ENCODE assay signal across 9 cellular contexts in the genomic region with DNA sequence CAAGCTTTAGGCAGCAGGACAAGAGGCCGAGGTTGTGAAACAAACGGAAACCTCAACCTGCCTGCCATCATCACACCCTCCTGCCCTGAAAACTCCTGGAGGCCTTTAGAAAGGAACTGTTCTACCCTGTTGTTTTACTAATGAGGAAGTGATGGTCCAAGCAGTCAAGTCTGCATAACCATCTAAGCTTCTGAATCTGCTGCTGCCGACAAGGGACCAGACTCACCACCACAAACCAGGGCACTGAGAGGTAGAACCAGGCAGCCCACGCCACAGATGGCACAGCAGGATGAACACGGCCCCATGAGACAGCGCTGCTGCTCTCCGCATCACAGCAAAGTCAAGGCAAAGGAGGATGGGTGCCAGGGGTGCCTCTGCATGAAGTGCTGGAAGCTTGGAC.
A peak's percentile ranks its signal among the peaks of the same experiment; 100 is the strongest.
DNase-seq lines count a peak whose midpoint lies in the region; ATAC-seq and TF ChIP-seq lines count a peak whose summit lies in the region.
"Had no signal": no experiment of that assay in that cellular context is flagged by ENCODE, and none has a peak within 500 bp of the region (broad histone marks: within the 10 kb centered on the region; RNA-seq: fewer than 3 reads in every experiment).

No MANE protein-coding gene starts in this region.

- H3K4me3 ChIP-seq in effector memory CD4-positive, alpha-beta T cell (ENCODE audit: insufficient read depth, low read depth, low read length, poor library complexity, severe bottlenecking) = no peak overlapping the region
- no peak overlapping the region for H3K4me3 ChIP-seq in heart left ventricle
- no peak overlapping the region for H3K4me3 ChIP-seq in osteoblast (ENCODE audit: insufficient read depth, low read length)
- H3K4me3 ChIP-seq: skin epidermis had no signal

- H3K27ac ChIP-seq in effector memory CD4-positive, alpha-beta T cell (ENCODE audit: insufficient read depth, low read length, poor library complexity, severe bottlenecking) = peak overlapping the region; percentile 61
- H3K27ac ChIP-seq in heart left ventricle (peak overlapping the region in 1 of 12 donors; percentile 51), osteoblast (ENCODE audit: low read depth, low read length) (no peak overlapping the region)

- H3K36me3 ChIP-seq in effector memory CD4-positive, alpha-beta T cell (ENCODE audit: control insufficient read depth, insufficient read depth, low read length) = peaks cover 26% of the 10 kb centered on the region
- peaks cover 0 to 42% (median 0%) of the 10 kb centered on the region in 9 donors for H3K36me3 ChIP-seq in heart left ventricle
- H3K36me3 ChIP-seq in osteoblast (ENCODE audit: insufficient read depth, low read length) = no peaks in the 10 kb centered on the region

- no peak for DNase-seq in effector memory CD4-positive, alpha-beta T cell
- DNase-seq in NCI-H526 (lab: John Stamatoyannopoulos, UW) (no peak), heart left ventricle (no peak), osteoblast (ENCODE audit: insufficient read length, low spot score, missing footprints) (no peak)
- DNase-seq in stimulated activated CD4-positive, alpha-beta T cell treated with anti-CD3 and anti-CD28 coated beads, Interleukin-4, amount 100 ng/mL, for 1 hour = no peak

- TF ChIP-seq CTCF in heart left ventricle (IDR thresholded peaks at IDR 0.05) (no peak), osteoblast (IDR thresholded peaks at IDR 0.05; ENCODE audit: extremely low read depth, low read depth, low read length) (no peak)

- 88 to 92% (median 89%) methylated on average over 7 of the region's 7 CpGs for WGBS in heart left ventricle, 4 donors

- no peaks in the 10 kb centered on the region for H4K20me1 ChIP-seq in osteoblast (ENCODE audit: insufficient read depth, low read length)

- no peak overlapping the region for H2AFZ ChIP-seq in osteoblast (ENCODE audit: low read length)

- TF ChIP-seq POLR2A in heart left ventricle (IDR thresholded peaks at IDR 0.05) = no peak

- ATAC-seq in GM18508 (IDR thresholded peaks at IDR 0.05; ENCODE audit: insufficient read depth, unreplicated experiment) (peak; percentile 41), GM21423 (IDR thresholded peaks at IDR 0.05; ENCODE audit: unreplicated experiment) (peak; percentile 50), HG03342 (IDR thresholded peaks at IDR 0.05; ENCODE audit: unreplicated experiment) (peak; percentile 42), heart left ventricle (no peak)

- H3K4me1 ChIP-seq in effector memory CD4-positive, alpha-beta T cell (ENCODE audit: control insufficient read depth, insufficient read depth, low read length, poor library complexity, severe bottlenecking) = peaks cover 59% of the 10 kb centered on the region
- H3K4me1 ChIP-seq in heart left ventricle = peaks cover 0 to 82% (median 24%) of the 10 kb centered on the region in 12 donors
- H3K4me1 ChIP-seq in osteoblast (ENCODE audit: insufficient read depth, low read length) = no peaks in the 10 kb centered on the region

- H3K9me3 ChIP-seq in effector memory CD4-positive, alpha-beta T cell (ENCODE audit: control insufficient read depth, low read length) = no peaks in the 10 kb centered on the region
- H3K9me3 ChIP-seq in heart left ventricle (peaks cover 0 to under 1% (median 0%) of the 10 kb centered on the region in 12 donors), osteoblast (ENCODE audit: low read depth, low read length) (no peaks in the 10 kb centered on the region)

- H3K4me2 ChIP-seq in osteoblast (ENCODE audit: insufficient read depth, low read length) = no peak overlapping the region

- no peaks in the 10 kb centered on the region for H3K79me2 ChIP-seq in osteoblast (ENCODE audit: insufficient read depth, low read length)

- intact Hi-C loops in heart left ventricle (cut with DNase I) = no loop called here

- H3K27me3 ChIP-seq in effector memory CD4-positive, alpha-beta T cell (replicated peaks; ENCODE audit: control insufficient read depth, insufficient read depth, low read length, poor library complexity, severe bottlenecking) = no peaks in the 10 kb centered on the region
- H3K27me3 ChIP-seq in heart left ventricle (no peaks in the 10 kb centered on the region), osteoblast (ENCODE audit: insufficient read depth, low read length) (no peaks in the 10 kb centered on the region)

Comparison
In these comparisons a context has a peak if more than half of its experiments do, and no peak if none do; other contexts are left out.
1. ATAC-seq: peak in GM18508 (single experiment), GM21423 (single experiment) and HG03342 (single experiment); none in heart left ventricle (0 of 4).